In the genomic region with DNA sequence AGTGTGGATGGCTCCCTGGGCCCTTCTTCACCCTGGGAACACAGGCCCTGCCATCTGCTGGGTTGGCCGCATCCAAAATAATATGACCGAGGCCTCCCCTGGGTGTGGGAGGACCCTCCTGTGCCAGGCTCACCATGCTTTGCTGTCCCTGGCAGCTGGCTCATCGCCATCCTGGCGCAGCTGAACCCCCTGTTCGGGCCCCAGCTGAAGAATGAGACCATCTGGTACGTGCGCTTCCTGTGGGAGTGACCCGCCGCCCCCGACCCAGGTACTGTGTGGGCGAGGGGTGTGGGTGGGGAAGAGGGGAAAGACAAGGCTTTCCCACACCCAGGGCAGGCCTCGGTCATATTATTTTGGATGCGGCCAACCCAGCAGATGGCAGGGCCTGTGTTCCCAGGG, we compare ENCODE assay signal across 20 cellular contexts. TPM values are rescaled to one million over a fixed set of nuclear protein-coding genes. Genes with fewer than 3 reads are reported as not detected.
DNase-seq lines count a peak whose midpoint lies in the region; ATAC-seq, FAIRE-seq and TF ChIP-seq lines count a peak whose summit lies in the region.
"Had no signal": no experiment of that assay in that cellular context is flagged by ENCODE, and none has a peak within 500 bp of the region (broad histone marks: within the 10 kb centered on the region; RNA-seq: fewer than 3 reads in every experiment).

No MANE protein-coding gene starts in this region.

- CTCF ChIA-PET in activated CD8-positive, alpha-beta T cell treated with anti-CD3 and anti-CD28 coated beads for 36 hours (lab: Charles Lee): no interaction called here
- CTCF ChIA-PET in activated CD8-positive, alpha-beta T cell treated with anti-CD3 and anti-CD28 coated beads, Interleukin-2, amount 10 ng/mL, durations not matched to agents 7 days and 5 days (lab: Charles Lee): no interaction called here
- CTCF ChIA-PET in K562 (lab: Yijun Ruan, JAX; ENCODE audit: low intra/inter-chr PET ratio): no interaction called here

- H3K9ac ChIP-seq in K562 (ENCODE audit: insufficient read depth in 1 of 2, low read depth in 2 of 2, low read length in 2 of 2): no peak overlapping the region
- H3K9ac ChIP-seq: BLaER1 had no signal

- TF ChIP-seq RAD21 in K562 (CRISPR knock-in tag; conservative IDR thresholded peaks at IDR 0.05 in 1 of 2, IDR thresholded peaks at IDR 0.05 in 1 of 2): no peak

- H3K9me3 ChIP-seq in K562 (replicated peaks; ENCODE audit: control insufficient read depth, insufficient read depth, low read depth, low read length): no peaks in the 10 kb centered on the region
- H3K9me3 ChIP-seq: BLaER1, HAP-1 had no signal

- DNase-seq in activated CD8-positive, alpha-beta T cell treated with anti-CD3 and anti-CD28 coated beads for 36 hours: no peak
- no peak for DNase-seq in activated CD8-positive, alpha-beta T cell treated with anti-CD3 and anti-CD28 coated beads, Interleukin-2, amount 10 ng/mL, durations not matched to agents 7 days and 5 days
- DNase-seq in NCI-H1694 treated with DMSO at 0.1 percent for 48 hours (lab: John Stamatoyannopoulos, UW) (peak; percentile 74), K562 (ENCODE audit: extremely low read depth in 1 of 4, low spot score in 3 of 4) (no peak), omental fat pad (ENCODE audit: low spot score) (peak; percentile 7), MV-4-11 (lab: John Stamatoyannopoulos, UW) (no peak)
- DNase-seq in effector CD8-positive, alpha-beta T cell (lab: John Stamatoyannopoulos, UW): no peak
- DNase-seq: IMR-90, NCI-H1417 treated with DMSO at 0.1 percent for 48 hours, NCI-H2081, NCI-H345, NCI-H774, SHP77 had no signal

- peaks cover 0 to 24% of the 10 kb centered on the region in 2 experiments; a peak in 2 of 5 replicates for H3K27me3 ChIP-seq in K562 (ENCODE audit: control insufficient read depth in 2 of 2, insufficient read depth in 2 of 2, low read length in 2 of 2)
- H3K27me3 ChIP-seq: BLaER1 had no signal

- TF ChIP-seq EP300 in K562 (IDR thresholded peaks at IDR 0.05; ENCODE audit: low read length): no peak

- H3K27me3 Mint-ChIP-seq in activated CD8-positive, alpha-beta T cell treated with anti-CD3 and anti-CD28 coated beads for 36 hours: no peaks in the 10 kb centered on the region
- H3K27me3 Mint-ChIP-seq in activated CD8-positive, alpha-beta T cell treated with anti-CD3 and anti-CD28 coated beads, Interleukin-2, amount 10 ng/mL, durations not matched to agents 7 days and 5 days (ENCODE audit: low read depth): no peaks in the 10 kb centered on the region

- no peak for TF ChIP-seq POLR2A in K562 (conservative IDR thresholded peaks at IDR 0.05)

- H3K27ac Mint-ChIP-seq in activated CD8-positive, alpha-beta T cell treated with anti-CD3 and anti-CD28 coated beads for 36 hours: peak overlapping the region; percentile 20
- no peak overlapping the region for H3K27ac Mint-ChIP-seq in activated CD8-positive, alpha-beta T cell treated with anti-CD3 and anti-CD28 coated beads, Interleukin-2, amount 10 ng/mL, durations not matched to agents 7 days and 5 days

- no peak overlapping the region for H3K4me3 ChIP-seq in K562
- H3K4me3 ChIP-seq: BLaER1, GM12878, HAP-1 had no signal

- intact Hi-C loops in activated CD8-positive, alpha-beta T cell treated with anti-CD3 and anti-CD28 coated beads for 36 hours (cut with micrococcal nuclease): no loop called here
- intact Hi-C loops in K562 (cut with micrococcal nuclease): no loop called here

- no peak overlapping the region for H3K4me3 Mint-ChIP-seq in activated CD8-positive, alpha-beta T cell treated with anti-CD3 and anti-CD28 coated beads for 36 hours
- no peak overlapping the region for H3K4me3 Mint-ChIP-seq in activated CD8-positive, alpha-beta T cell treated with anti-CD3 and anti-CD28 coated beads, Interleukin-2, amount 10 ng/mL, durations not matched to agents 7 days and 5 days

- no peak overlapping the region for H2AFZ ChIP-seq in K562 (ENCODE audit: low read depth, low read length)

- no peak for ATAC-seq in activated CD8-positive, alpha-beta T cell treated with anti-CD3 and anti-CD28 coated beads for 36 hours
- ATAC-seq in activated CD8-positive, alpha-beta T cell treated with anti-CD3 and anti-CD28 coated beads, Interleukin-2, amount 10 ng/mL, durations not matched to agents 7 days and 5 days: no peak
- ATAC-seq in K562 (no peak), omental fat pad (ENCODE audit: low FRiP score) (no peak), HG03139 (IDR thresholded peaks at IDR 0.05; ENCODE audit: unreplicated experiment) (no peak)
- ATAC-seq: GM12878, Panc1, SK-N-SH treated with all-trans-retinoic acid at 6 μM for 48 hours had no signal

- H3K4me1 ChIP-seq in K562 (replicated peaks in 1 of 2; ENCODE audit: control insufficient read depth in 2 of 2, insufficient read depth in 2 of 2, low read length in 2 of 2): peaks cover 7 to 28% of the 10 kb centered on the region in 2 experiments; a peak in 4 of 5 replicates
- H3K4me1 ChIP-seq: HAP-1 had no signal

- FAIRE-seq in K562 (lab: Jason Lieb, UNC): no peak
- FAIRE-seq: GM12878 had no signal

- POLR2A ChIA-PET in activated CD8-positive, alpha-beta T cell treated with anti-CD3 and anti-CD28 coated beads for 36 hours (lab: Charles Lee): interaction anchor here (2.2 kb wide), 1 partner anchor 9 kb away, joined by 8 read pairs; no protein-coding TSS in a partner anchor
- POLR2A ChIA-PET in activated CD8-positive, alpha-beta T cell treated with anti-CD3 and anti-CD28 coated beads, Interleukin-2, amount 10 ng/mL, durations not matched to agents 7 days and 5 days (lab: Charles Lee): no interaction called here
- POLR2A ChIA-PET in K562 (lab: Yijun Ruan, JAX): no interaction called here

- no peaks in the 10 kb centered on the region for H3K9me3 Mint-ChIP-seq in activated CD8-positive, alpha-beta T cell treated with anti-CD3 and anti-CD28 coated beads for 36 hours
- no peaks in the 10 kb centered on the region for H3K9me3 Mint-ChIP-seq in activated CD8-positive, alpha-beta T cell treated with anti-CD3 and anti-CD28 coated beads, Interleukin-2, amount 10 ng/mL, durations not matched to agents 7 days and 5 days (ENCODE audit: insufficient read depth)

- H3K4me1 Mint-ChIP-seq in activated CD8-positive, alpha-beta T cell treated with anti-CD3 and anti-CD28 coated beads for 36 hours (ENCODE audit: low read depth): peaks cover 35% of the 10 kb centered on the region
- peaks cover 45% of the 10 kb centered on the region for H3K4me1 Mint-ChIP-seq in activated CD8-positive, alpha-beta T cell treated with anti-CD3 and anti-CD28 coated beads, Interleukin-2, amount 10 ng/mL, durations not matched to agents 7 days and 5 days (ENCODE audit: low read depth)

- WGBS in K562 (ENCODE audit: insufficient coverage, low coverage, missing lambda C conversion rate): 45% methylated on average over 10 of the region's 13 CpGs

- H3K27ac ChIP-seq in K562 (ENCODE audit: extremely low read depth, low read depth, low read length): no peak overlapping the region
- H3K27ac ChIP-seq: 22Rv1, BLaER1 had no signal

- no peaks in the 10 kb centered on the region for H3K9me1 ChIP-seq in K562 (ENCODE audit: control insufficient read depth, insufficient read depth, low read length)

- BruUV-seq in K562 (replicated peaks; lab: Mats Ljungman, UMichigan): no TSS peak

- H3K79me2 ChIP-seq in K562 (ENCODE audit: control insufficient read depth, insufficient read depth, low read length): no peaks in the 10 kb centered on the region

- in situ Hi-C loops in K562 (cut with MboI): no loop called here

- peaks cover 2% of the 10 kb centered on the region; the same call in 1 of the 2 replicates for H4K20me1 ChIP-seq in K562 (replicated peaks; ENCODE audit: control insufficient read depth, insufficient read depth, low read length)
- H4K20me1 ChIP-seq: BLaER1 had no signal

- no peak overlapping the region for H3K4me2 ChIP-seq in K562 (ENCODE audit: insufficient read depth, low read length)
- H3K4me2 ChIP-seq: BLaER1 had no signal

- no peaks in the 10 kb centered on the region for H3K36me3 ChIP-seq in K562 (ENCODE audit: control insufficient read depth, insufficient read depth, low read length)

- peaks cover 25% of the 10 kb centered on the region for H3K36me3 Mint-ChIP-seq in activated CD8-positive, alpha-beta T cell treated with anti-CD3 and anti-CD28 coated beads for 36 hours (ENCODE audit: low read depth)
- H3K36me3 Mint-ChIP-seq in activated CD8-positive, alpha-beta T cell treated with anti-CD3 and anti-CD28 coated beads, Interleukin-2, amount 10 ng/mL, durations not matched to agents 7 days and 5 days (ENCODE audit: low read depth): peaks cover 49% of the 10 kb centered on the region

- TF ChIP-seq CTCF in activated CD8-positive, alpha-beta T cell treated with anti-CD3 and anti-CD28 coated beads for 36 hours (IDR thresholded peaks at IDR 0.05): no peak
- TF ChIP-seq CTCF in K562 (IDR thresholded peaks at IDR 0.05 in 2 of 3, conservative IDR thresholded peaks at IDR 0.05 in 1 of 3; ENCODE audit: insufficient read depth in 2 of 3, low read depth in 1 of 3, low read length in 3 of 3) (no peak), omental fat pad (IDR thresholded peaks at IDR 0.05) (no peak)

RNA-seq across cellular contexts. Expression of gene ATP6V0E2, which starts 4.8 kb away (rescaled TPM):
- 10 to 100 TPM; 46.3 to 46.7 TPM for total RNA-seq in activated CD8-positive, alpha-beta T cell treated with anti-CD3 and anti-CD28 coated beads for 36 hours
- total RNA-seq in activated CD8-positive, alpha-beta T cell treated with anti-CD3 and anti-CD28 coated beads, Interleukin-2, amount 10 ng/mL, durations not matched to agents 7 days and 5 days: 10 to 100 TPM; 92.9 to 99.6 TPM
- 4.1 and 8.3 TPM in 2 replicates for total RNA-seq in K562 (2011; cell fraction: chromatin; rRNA removed; ENCODE audit: low replicate concordance)
- 11.3 and 12.5 TPM in 2 replicates for total RNA-seq in K562 (2011; cell fraction: nucleolus; rRNA removed)
- 10.7 and 14.9 TPM in 2 replicates for total RNA-seq in K562 (2011; cell fraction: nucleoplasm; rRNA removed)
- total RNA-seq in K562 (2014; rRNA removed) (15.2 and 20.7 TPM in 2 replicates), K562 (2014; rRNA removed; fragmentation: Illumina TruSeq; extraction: Trizol) (4.0 and 4.7 TPM in 2 replicates), K562 (2015; rRNA removed; fragmentation: Illumina TruSeq; extraction: Trizol) (11.8 and 13.3 TPM in 2 replicates), K562 (2021) (17.8 and 18.5 TPM in 2 replicates), omental fat pad (10 to 100 TPM in 2 of 4 donors, 1 to 10 TPM in 2; 7.1 to 21.2 (median 11.1) TPM)
- polyA plus RNA-seq in K562 (2011; rRNA removed) (7.1 and 16.0 TPM in 2 replicates), K562 (2014; fragmentation: Illumina TruSeq; extraction: Trizol) (12.8 and 17.0 TPM in 2 replicates), K562 (2014; fragmentation: Nextera tagmentation; extraction: Ambion mirVana) (under 1 TPM; 0.55 to 0.63 TPM), K562 (2014; rRNA removed) (10.9 and 14.4 TPM in 2 replicates)
- polyA plus RNA-seq in K562 (2011; cell fraction: cytosol; rRNA removed): 33.4 and 58.2 TPM in 2 replicates
- polyA plus RNA-seq in K562 (2011; cell fraction: nucleus; rRNA removed): 12.9 and 16.7 TPM in 2 replicates
- polyA plus RNA-seq in K562 (2012): 19.5 and 22.0 TPM in 2 replicates
- polyA minus RNA-seq in K562 (2011; rRNA and poly(A)+ RNA removed): 4.0 and 5.8 TPM in 2 replicates
- 11.0 and 19.7 TPM in 2 replicates for polyA minus RNA-seq in K562 (2011; cell fraction: cytosol; rRNA and poly(A)+ RNA removed)
- 2.6 and 8.4 TPM in 2 replicates for polyA minus RNA-seq in K562 (2011; cell fraction: nucleus; rRNA and poly(A)+ RNA removed)

RNA-seq across cellular contexts. Expression of gene ZNF862, which starts 40.3 kb away (rescaled TPM):
- 10 to 100 TPM; 11.0 to 12.4 TPM for total RNA-seq in activated CD8-positive, alpha-beta T cell treated with anti-CD3 and anti-CD28 coated beads for 36 hours
- total RNA-seq in activated CD8-positive, alpha-beta T cell treated with anti-CD3 and anti-CD28 coated beads, Interleukin-2, amount 10 ng/mL, durations not matched to agents 7 days and 5 days: 10 to 100 TPM; 21.5 to 24.9 TPM
- total RNA-seq in K562 (2011; cell fraction: chromatin; rRNA removed; ENCODE audit: low replicate concordance): 9.2 and 11.5 TPM in 2 replicates
- total RNA-seq in K562 (2011; cell fraction: nucleolus; rRNA removed): 5.3 and 7.7 TPM in 2 replicates
- 6.3 and 11.7 TPM in 2 replicates for total RNA-seq in K562 (2011; cell fraction: nucleoplasm; rRNA removed)
- total RNA-seq in K562 (2014; rRNA removed) (1.8 and 3.1 TPM in 2 replicates), K562 (2014; rRNA removed; fragmentation: Illumina TruSeq; extraction: Trizol) (2.2 and 2.5 TPM in 2 replicates), K562 (2015; rRNA removed; fragmentation: Illumina TruSeq; extraction: Trizol) (3.4 and 3.9 TPM in 2 replicates), K562 (2021) (1.8 and 3.2 TPM in 2 replicates), omental fat pad (10 to 100 TPM in 2 of 4 donors, 1 to 10 TPM in 2; 4.4 to 20.6 (median 10.4) TPM)
- polyA plus RNA-seq in K562 (2011; rRNA removed) (3.6 and 9.5 TPM in 2 replicates), K562 (2014; fragmentation: Illumina TruSeq; extraction: Trizol) (1.8 TPM in 2 replicates), K562 (2014; fragmentation: Nextera tagmentation; extraction: Ambion mirVana) (1 to 10 TPM; 1.1 to 1.5 TPM), K562 (2014; rRNA removed) (2.4 and 2.6 TPM in 2 replicates)
- 1.7 and 5.3 TPM in 2 replicates for polyA plus RNA-seq in K562 (2011; cell fraction: cytosol; rRNA removed)
- polyA plus RNA-seq in K562 (2011; cell fraction: nucleus; rRNA removed): 21.4 and 31.5 TPM in 2 replicates
- 1.7 and 8.3 TPM in 2 replicates for polyA plus RNA-seq in K562 (2012)
- 1.8 and 7.0 TPM in 2 replicates for polyA minus RNA-seq in K562 (2011; rRNA and poly(A)+ RNA removed)
- 2.5 and 2.8 TPM in 2 replicates for polyA minus RNA-seq in K562 (2011; cell fraction: cytosol; rRNA and poly(A)+ RNA removed)
- polyA minus RNA-seq in K562 (2011; cell fraction: nucleus; rRNA and poly(A)+ RNA removed): 8.2 and 30.1 TPM in 2 replicates

Comparison
In these comparisons a context has a peak if more than half of its experiments do, and no peak if none do; other contexts are left out.
1. DNase-seq: peak in NCI-H1694 treated with DMSO at 0.1 percent for 48 hours (single experiment) and omental fat pad (single experiment); none in activated CD8-positive, alpha-beta T cell treated with anti-CD3 and anti-CD28 coated beads for 36 hours (single experiment), activated CD8-positive, alpha-beta T cell treated with anti-CD3 and anti-CD28 coated beads, Interleukin-2, amount 10 ng/mL, durations not matched to agents 7 days and 5 days (single experiment), K562 (0 of 4), MV-4-11 (single experiment) and effector CD8-positive, alpha-beta T cell (single experiment).